In the genomic region with DNA sequence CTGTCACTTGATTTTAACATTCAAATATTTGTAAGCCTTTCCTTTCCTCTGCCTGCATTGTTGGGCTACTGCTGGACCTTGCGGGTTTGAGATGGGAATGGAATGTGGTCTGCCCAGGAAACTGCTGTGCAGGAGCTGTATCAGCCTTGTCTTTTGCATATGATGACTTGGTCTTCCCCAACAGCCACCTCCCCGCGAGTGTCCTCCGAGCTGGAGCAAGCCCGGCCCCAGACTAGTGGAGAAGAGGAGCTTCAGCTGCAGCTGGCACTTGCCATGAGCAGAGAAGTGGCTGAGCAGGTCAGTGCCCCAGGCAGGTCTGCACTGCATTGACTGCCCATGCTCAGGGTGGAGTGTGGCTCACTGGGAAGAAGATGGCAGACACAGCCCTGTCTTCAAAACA, we compare ENCODE assay signal across 25 cellular contexts. TPM values are rescaled to one million over a fixed set of nuclear protein-coding genes. Genes with fewer than 3 reads are reported as not detected.
DNase-seq lines count a peak whose midpoint lies in the region; ATAC-seq and TF ChIP-seq lines count a peak whose summit lies in the region.
"Had no signal": no experiment of that assay in that cellular context is flagged by ENCODE, and none has a peak within 500 bp of the region (broad histone marks: within the 10 kb centered on the region; RNA-seq: fewer than 3 reads in every experiment).

No MANE protein-coding gene starts in this region.

- no peak for TF ChIP-seq CTCF in H9 (conservative IDR thresholded peaks at IDR 0.05)
- TF ChIP-seq CTCF in WTC11 (IDR thresholded peaks at IDR 0.05): no peak
- no peak for TF ChIP-seq CTCF in spleen (IDR thresholded peaks at IDR 0.05 in 8 of 11, conservative IDR thresholded peaks at IDR 0.05 in 3 of 11)

- H3K27ac Mint-ChIP-seq in H9: peak overlapping the region in 1 of 3 experiments; percentile 10; a peak in 1 of 7 replicates
- peak overlapping the region; percentile 64; the same call in 1 of the 2 replicates for H3K27ac Mint-ChIP-seq in WTC11
- H3K27ac Mint-ChIP-seq: activated CD4-positive, alpha-beta memory T cell treated with anti-CD3 and anti-CD28 coated beads, Interleukin-2, amount 10 ng/mL, durations not matched to agents 7 days and 5 days; activated naive CD4-positive, alpha-beta T cell treated with anti-CD3 and anti-CD28 coated beads, Interleukin-2, amount 50 U/mL, for 24 hours; naive thymus-derived CD8-positive, alpha-beta T cell; T-helper 17 cell had no signal

- POLR2A ChIA-PET in WTC11 (lab: Charles Lee): interaction anchor here (0.9 kb wide), 1 partner anchor 9 kb away, joined by 3 read pairs; no protein-coding TSS in a partner anchor

- no peak overlapping the region for H4K91ac ChIP-seq in H9 (ENCODE audit: insufficient read length, low read depth, low read length)

- no peak overlapping the region for H2AFZ ChIP-seq in H9 (ENCODE audit: low read length)
- H2AFZ ChIP-seq: hepatocyte had no signal

- H2AK5ac ChIP-seq in H9 (ENCODE audit: insufficient read length, low read length): no peak overlapping the region

- H3K4me1 ChIP-seq in H9 (ENCODE audit: insufficient read depth, low read length): no peaks in the 10 kb centered on the region; the same call in 1 of the 2 replicates
- peaks cover 18 to 78% (median 49%) of the 10 kb centered on the region in 6 donors for H3K4me1 ChIP-seq in spleen
- H3K4me1 ChIP-seq in right cardiac atrium (ENCODE audit: control insufficient read depth, insufficient read depth, low read length): peaks cover 9% of the 10 kb centered on the region

- H3K18ac ChIP-seq in H9 (ENCODE audit: insufficient read length, low read depth, low read length): no peak overlapping the region

- no peak overlapping the region for H3K14ac ChIP-seq in H9 (ENCODE audit: insufficient read depth, low read length)

- no peak overlapping the region for H3K56ac ChIP-seq in H9 (ENCODE audit: insufficient read length, low read depth, low read length)

- H2BK120ac ChIP-seq in H9 (ENCODE audit: low read depth, low read length, poor library complexity, severe bottlenecking): no peak overlapping the region

- no peak overlapping the region for H2BK20ac ChIP-seq in H9 (ENCODE audit: low read depth, low read length, poor library complexity, severe bottlenecking)

- no peak overlapping the region for H3K4ac ChIP-seq in H9 (ENCODE audit: low read depth, low read length)

- peaks cover 14 to 56% (median 36%) of the 10 kb centered on the region in 3 experiments; a peak in 6 of 7 replicates for H3K36me3 Mint-ChIP-seq in H9 (ENCODE audit: insufficient read depth in 1 of 3, low read depth in 3 of 3)
- peaks cover 31% of the 10 kb centered on the region for H3K36me3 Mint-ChIP-seq in WTC11
- H3K36me3 Mint-ChIP-seq: naive thymus-derived CD8-positive, alpha-beta T cell had no signal

- H3K9ac ChIP-seq in H9 (ENCODE audit: extremely low read depth, insufficient read length, low read length): no peak overlapping the region
- H3K9ac ChIP-seq: SK-N-SH had no signal

- H3K36me3 ChIP-seq in spleen: peaks cover 0 to 36% (median 11%) of the 10 kb centered on the region in 6 donors

- H3K4me2 ChIP-seq in H9 (ENCODE audit: insufficient read depth, insufficient read length, low read length): no peak overlapping the region
- H3K4me2 ChIP-seq: hepatocyte, SK-N-SH, smooth muscle cell had no signal

- WGBS in H9 (ENCODE audit: extremely low coverage, insufficient read length, low lambda C conversion rate): no CpG with 5 or more reads among the region's 5 CpGs
- 86 to 98% (median 94%) methylated on average over 3 to 5 of the region's 5 CpGs for WGBS in spleen, 5 donors
- 91% methylated on average over 5 of the region's 5 CpGs for WGBS in right cardiac atrium

- H3T11ph ChIP-seq in H9 (ENCODE audit: low read length): no peak overlapping the region

- ATAC-seq in WTC11 (no peak), right cardiac atrium (no peak), HG03378 (IDR thresholded peaks at IDR 0.05; ENCODE audit: unreplicated experiment) (no peak), HG03196 (IDR thresholded peaks at IDR 0.05; ENCODE audit: unreplicated experiment) (no peak)
- ATAC-seq: left lung; naive thymus-derived CD8-positive, alpha-beta T cell; T-helper 17 cell had no signal

- peaks cover 2% of the 10 kb centered on the region for H4K20me1 ChIP-seq in H9 (ENCODE audit: control insufficient read depth, insufficient read depth, insufficient read length)

- H3K4me3 Mint-ChIP-seq in H9: no peak overlapping the region
- H3K4me3 Mint-ChIP-seq in WTC11: no peak overlapping the region
- H3K4me3 Mint-ChIP-seq: activated CD4-positive, alpha-beta memory T cell treated with anti-CD3 and anti-CD28 coated beads, Interleukin-2, amount 10 ng/mL, durations not matched to agents 7 days and 5 days; activated naive CD4-positive, alpha-beta T cell treated with anti-CD3 and anti-CD28 coated beads, Interleukin-2, amount 50 U/mL, for 24 hours; naive thymus-derived CD8-positive, alpha-beta T cell; T-helper 17 cell had no signal

- H3K27me3 ChIP-seq in H9 (ENCODE audit: insufficient read depth, low read length) (no peaks in the 10 kb centered on the region), spleen (replicated peaks in 1 of 7) (peaks cover 0 to 37% (median 0%) of the 10 kb centered on the region in 7 donors), right cardiac atrium (ENCODE audit: control insufficient read depth, insufficient read depth) (no peaks in the 10 kb centered on the region)
- H3K27me3 ChIP-seq: esophagus squamous epithelium, hepatocyte had no signal

- H3K9me3 ChIP-seq in H9 (ENCODE audit: control insufficient read depth, low read depth, low read length): no peaks in the 10 kb centered on the region
- H3K9me3 ChIP-seq in spleen: no peaks in the 10 kb centered on the region
- no peaks in the 10 kb centered on the region for H3K9me3 ChIP-seq in right cardiac atrium (ENCODE audit: control insufficient read depth, low read length)
- H3K9me3 ChIP-seq: esophagus squamous epithelium, left lung, SK-N-SH had no signal

- H3K9me3 Mint-ChIP-seq in H9: no peaks in the 10 kb centered on the region
- H3K9me3 Mint-ChIP-seq in WTC11: no peaks in the 10 kb centered on the region
- H3K9me3 Mint-ChIP-seq: activated CD4-positive, alpha-beta memory T cell treated with anti-CD3 and anti-CD28 coated beads, Interleukin-2, amount 10 ng/mL, durations not matched to agents 7 days and 5 days; activated naive CD4-positive, alpha-beta T cell treated with anti-CD3 and anti-CD28 coated beads, Interleukin-2, amount 50 U/mL, for 24 hours; naive thymus-derived CD8-positive, alpha-beta T cell had no signal

- H3K27me3 Mint-ChIP-seq in H9 (ENCODE audit: low read depth) (no peaks in the 10 kb centered on the region), WTC11 (ENCODE audit: low read depth) (no peaks in the 10 kb centered on the region)

- no peak overlapping the region for H2BK15ac ChIP-seq in H9 (ENCODE audit: low read depth, low read length)

- no peaks in the 10 kb centered on the region for H3K79me1 ChIP-seq in H9 (ENCODE audit: insufficient read depth, low read depth, low read length, poor library complexity, severe bottlenecking)

- H3K23me2 ChIP-seq in H9 (ENCODE audit: insufficient read length, low read depth, low read length, poor library complexity, severe bottlenecking): no peaks in the 10 kb centered on the region

- H4K5ac ChIP-seq in H9 (ENCODE audit: insufficient read length, low read depth, low read length): no peak overlapping the region

- H3K27ac ChIP-seq in H9 (ENCODE audit: insufficient read length, low read depth, low read length) (no peak overlapping the region), spleen (no peak overlapping the region), right cardiac atrium (ENCODE audit: low read length) (no peak overlapping the region)
- H3K27ac ChIP-seq: C4-2B, esophagus squamous epithelium, hepatocyte, left lung had no signal

- DNase-seq in H9: peak; percentile 32
- DNase-seq in WTC11 (ENCODE audit: low spot score): no peak
- peak; percentile 84 for DNase-seq in islet precursor cell
- DNase-seq in spleen: peak; percentile 74
- no peak for DNase-seq in KG1 (lab: John Stamatoyannopoulos, UW)
- no peak for DNase-seq in right cardiac atrium
- DNase-seq: activated CD4-positive, alpha-beta memory T cell treated with anti-CD3 and anti-CD28 coated beads, Interleukin-2, amount 10 ng/mL, durations not matched to agents 7 days and 5 days; activated CD4-positive, alpha-beta T cell treated with anti-CD3 and anti-CD28 coated beads for 1 hour; activated CD8-positive, alpha-beta memory T cell treated with anti-CD3 and anti-CD28 coated beads, Interleukin-2, amount 50 U/mL, for 48 hours; amygdala; Calu3; esophagus squamous epithelium; left lung; midbrain; NCI-H1436 treated with DMSO at 0.1 percent for 48 hours; NCI-H446; SK-N-SH; T-helper 17 cell had no signal

- no peak overlapping the region for H2BK12ac ChIP-seq in H9 (ENCODE audit: insufficient read length, low read depth, low read length)

- H4K8ac ChIP-seq in H9 (replicated peaks; ENCODE audit: insufficient read length, low read depth, low read length): no peak overlapping the region

- no peaks in the 10 kb centered on the region for H3K79me2 ChIP-seq in H9 (ENCODE audit: insufficient read depth, low read length)
- H3K79me2 ChIP-seq: hepatocyte had no signal

- intact Hi-C loops in spleen (cut with DNase I; ENCODE audit: low total_unique reads): no loop called here
- intact Hi-C loops in right cardiac atrium (cut with DNase I): no loop called here

- H3K23ac ChIP-seq in H9 (ENCODE audit: insufficient read length, low read depth, low read length): no peak overlapping the region

- H3K4me1 Mint-ChIP-seq in H9: peaks cover 7 to 14% of the 10 kb centered on the region in 2 experiments
- H3K4me1 Mint-ChIP-seq in WTC11: peaks cover 8% of the 10 kb centered on the region

- TF ChIP-seq POLR2A in spleen (IDR thresholded peaks at IDR 0.05): no peak

- CTCF ChIA-PET in WTC11 (lab: Charles Lee): interaction anchor here (0.6 to 1.9 kb wide), 4 partner anchors 12 to 40 kb away, joined by 4 to 11 read pairs (median 4); no protein-coding TSS in a partner anchor

- H2BK5ac ChIP-seq in H9 (ENCODE audit: insufficient read length, low read length): no peak overlapping the region

- no peak overlapping the region for H3K4me3 ChIP-seq in spleen
- H3K4me3 ChIP-seq in right cardiac atrium (ENCODE audit: low read length): no peak overlapping the region
- H3K4me3 ChIP-seq: esophagus squamous epithelium, hepatocyte, left lung, smooth muscle cell had no signal

TF ChIP-seq in WTC11, 78 proteins besides CTCF, POLR2A, EP300 and RAD21 (continues in another document):
- TF ChIP-seq FOXP1 (CRISPR knock-in tag; IDR thresholded peaks at IDR 0.05; ENCODE audit: borderline replicate concordance) (no peak), CREB1 (CRISPR knock-in tag; IDR thresholded peaks at IDR 0.05) (no peak), HMGA2 (CRISPR knock-in tag; IDR thresholded peaks at IDR 0.05) (no peak)
- TF ChIP-seq, protein P1, sequence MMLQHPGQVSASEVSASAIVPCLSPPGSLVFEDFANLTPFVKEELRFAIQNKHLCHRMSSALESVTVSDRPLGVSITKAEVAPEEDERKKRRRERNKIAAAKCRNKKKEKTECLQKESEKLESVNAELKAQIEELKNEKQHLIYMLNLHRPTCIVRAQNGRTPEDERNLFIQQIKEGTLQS (CRISPR knock-in tag; conservative IDR thresholded peaks at IDR 0.05): no peak

RNA-seq across cellular contexts. Expression of a gene that starts 52.8 kb away (rescaled TPM):
- total RNA-seq in H9 (2021) (27.4 and 30.4 TPM in 2 replicates), WTC11 (2021) (31.9 to 39.2 TPM (median 39.0 TPM) in 3 replicates), spleen (10 to 100 TPM in 1 of 7 donors, 1 to 10 TPM in 6; 6.4 to 14.1 (median 7.3) TPM), right cardiac atrium (10 to 100 TPM in 3 of 4 donors, 1 to 10 TPM in 1; 9.8 to 14.6 (median 12.1) TPM)
- polyA plus RNA-seq in spleen (1 to 10 TPM; 4.3 to 8.1 (median 5.8) TPM), right cardiac atrium (20.9 TPM)

Comparison
In these comparisons a context has a peak if more than half of its experiments do, and no peak if none do; other contexts are left out.
1. DNase-seq: peak in H9 (single experiment), islet precursor cell (single experiment) and spleen (single experiment); none in WTC11 (single experiment), KG1 (single experiment) and right cardiac atrium (0 of 3).